Comparison of ENCODE assay signal across 14 cellular contexts in genomic region chr4:180203349-180203748, GRCh38.
DNase-seq lines count a peak whose midpoint lies in the region; ATAC-seq and TF ChIP-seq lines count a peak whose summit lies in the region.
"Had no signal": no experiment of that assay in that cellular context is flagged by ENCODE, and none has a peak within 500 bp of the region (broad histone marks: within the 10 kb centered on the region; RNA-seq: fewer than 3 reads in every experiment).

No MANE protein-coding gene starts in this region.

- intact Hi-C loops in body of pancreas (cut with DNase I) = no loop called here

- H3K9me3 ChIP-seq in body of pancreas (no peaks in the 10 kb centered on the region), tibial nerve (no peaks in the 10 kb centered on the region)
- H3K9me3 ChIP-seq: left lung, pancreas had no signal

- no peak for TF ChIP-seq POLR2A in body of pancreas (IDR thresholded peaks at IDR 0.05)
- no peak for TF ChIP-seq POLR2A in tibial nerve (IDR thresholded peaks at IDR 0.05)

- TF ChIP-seq CTCF in GM10266 (IDR thresholded peaks at IDR 0.05; ENCODE audit: control insufficient read depth, insufficient read depth, low read depth, missing control alignments) (no peak), body of pancreas (IDR thresholded peaks at IDR 0.05) (no peak), tibial nerve (IDR thresholded peaks at IDR 0.05) (no peak)

- H3K36me3 ChIP-seq in body of pancreas (replicated peaks in 1 of 2; ENCODE audit: insufficient read depth in 1 of 2, low read depth in 2 of 2) (no peaks in the 10 kb centered on the region), tibial nerve (no peaks in the 10 kb centered on the region)
- H3K36me3 ChIP-seq: left lung, pancreas had no signal

- H3K27me3 ChIP-seq in body of pancreas (no peaks in the 10 kb centered on the region), tibial nerve (no peaks in the 10 kb centered on the region)
- H3K27me3 ChIP-seq: dorsolateral prefrontal cortex, left lung, pancreas had no signal

- 73 to 84% methylated on average over 3 of the region's 3 CpGs for WGBS in body of pancreas, 2 donors
- 77 to 90% methylated on average over 3 of the region's 3 CpGs for WGBS in tibial nerve, 2 donors

- ATAC-seq in GM19351 (IDR thresholded peaks at IDR 0.05; ENCODE audit: unreplicated experiment) (peak; percentile 79), HG02852 (IDR thresholded peaks at IDR 0.05; ENCODE audit: unreplicated experiment) (peak; percentile 92), HG03442 (IDR thresholded peaks at IDR 0.05; ENCODE audit: unreplicated experiment) (peak; percentile 83), body of pancreas (no peak)
- ATAC-seq: left lung, pancreas had no signal

- no peak for TF ChIP-seq EP300 in tibial nerve (IDR thresholded peaks at IDR 0.05)

- no peak overlapping the region for H3K4me3 ChIP-seq in body of pancreas
- no peak overlapping the region for H3K4me3 ChIP-seq in tibial nerve
- H3K4me3 ChIP-seq: dorsolateral prefrontal cortex, left lung, pancreas had no signal

- DNase-seq in GM10266 (ENCODE audit: extremely low spot score) = peak; percentile 24
- no peak for DNase-seq in body of pancreas
- no peak for DNase-seq in tibial nerve (ENCODE audit: low spot score in 2 of 2)
- no peak for DNase-seq in T1000 (lab: John Stamatoyannopoulos, UW)
- DNase-seq in SIG-M5 (lab: John Stamatoyannopoulos, UW) = no peak
- DNase-seq: activated naive CD4-positive, alpha-beta T cell; CD8-positive, alpha-beta memory T cell; dorsolateral prefrontal cortex; left lung; NCI-H345; pancreas had no signal

- H3K4me1 ChIP-seq in body of pancreas = no peaks in the 10 kb centered on the region
- peaks cover 0 to 4% (median 0%) of the 10 kb centered on the region in 4 donors for H3K4me1 ChIP-seq in tibial nerve
- H3K4me1 ChIP-seq: left lung, pancreas had no signal

- H3K27ac ChIP-seq in body of pancreas = no peak overlapping the region
- no peak overlapping the region for H3K27ac ChIP-seq in tibial nerve
- H3K27ac ChIP-seq: dorsolateral prefrontal cortex, left lung, pancreas had no signal
